ENCODE assay signal across 13 cellular contexts in the genomic region with DNA sequence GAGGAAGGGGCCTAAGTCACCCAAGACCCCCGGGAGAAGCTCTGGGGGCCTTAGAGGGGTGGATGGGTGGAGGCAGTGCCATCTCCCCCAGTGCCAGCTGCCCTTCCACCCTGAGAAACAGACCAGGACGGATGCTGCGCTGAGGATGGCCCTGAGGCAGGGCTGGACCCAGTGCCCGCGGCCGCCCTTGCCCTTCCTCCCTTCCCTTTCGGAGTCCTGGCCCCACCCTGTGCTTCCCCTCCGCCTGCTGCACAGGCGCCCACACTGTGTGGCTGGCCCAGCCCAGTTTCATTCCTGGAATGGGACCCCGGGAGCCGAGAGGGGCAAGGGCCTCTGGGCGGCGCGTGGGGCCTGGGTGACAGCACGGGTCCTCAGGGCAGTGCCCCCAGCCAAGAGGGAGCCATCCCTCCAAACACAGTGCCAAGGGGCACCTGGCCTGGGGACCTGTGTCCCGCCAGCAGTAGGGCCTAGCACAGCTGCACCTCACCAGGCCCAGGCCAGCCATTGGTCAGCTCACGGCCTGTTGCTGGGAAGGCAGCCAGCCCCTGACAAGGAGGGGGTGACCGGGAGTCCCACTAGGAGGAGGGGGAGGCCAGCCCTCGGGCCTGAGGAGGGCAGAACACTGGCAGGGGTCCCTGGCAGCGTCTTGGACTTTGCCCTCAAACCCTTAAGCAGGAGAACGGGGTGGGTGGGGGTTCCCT. TPM values are rescaled to one million over a fixed set of nuclear protein-coding genes. Genes with fewer than 3 reads are reported as not detected.
DNase-seq lines count a peak whose midpoint lies in the region; ATAC-seq and TF ChIP-seq lines count a peak whose summit lies in the region.
"Had no signal": no experiment of that assay in that cellular context is flagged by ENCODE, and none has a peak within 500 bp of the region (broad histone marks: within the 10 kb centered on the region; RNA-seq: fewer than 3 reads in every experiment).

No MANE protein-coding gene starts in this region.

- no peaks in the 10 kb centered on the region for H3K36me3 Mint-ChIP-seq in nephron (ENCODE audit: low read depth)
- H3K36me3 Mint-ChIP-seq: activated naive CD8-positive, alpha-beta T cell treated with anti-CD3 and anti-CD28 coated beads for 36 hours had no signal

- H3K27ac ChIP-seq in adrenal gland: peak overlapping the region; percentile 85 to 98 (median 94)
- H3K27ac ChIP-seq in heart left ventricle: peak overlapping the region; percentile 92 to 100 (median 98)
- H3K27ac ChIP-seq in thyroid gland: peak overlapping the region; percentile 98 to 99 (median 98)

- no peaks in the 10 kb centered on the region for H3K36me3 ChIP-seq in adrenal gland (replicated peaks in 1 of 2)
- H3K36me3 ChIP-seq in heart left ventricle: no peaks in the 10 kb centered on the region
- H3K36me3 ChIP-seq in thyroid gland: no peaks in the 10 kb centered on the region

- H3K27me3 ChIP-seq in adrenal gland: no peaks in the 10 kb centered on the region
- no peaks in the 10 kb centered on the region for H3K27me3 ChIP-seq in heart left ventricle
- no peaks in the 10 kb centered on the region for H3K27me3 ChIP-seq in thyroid gland

- DNase-seq in adrenal gland: peak in 5 of 7 donors; percentile 38 to 71 (median 50)
- peak; percentile 70 to 78 (median 72) for DNase-seq in heart left ventricle
- peak; percentile 63 to 72 for DNase-seq in thyroid gland
- DNase-seq in erythroblast (lab: John Stamatoyannopoulos, UW): no peak
- DNase-seq: activated CD4-positive, alpha-beta T cell treated with anti-CD3 and anti-CD28 coated beads for 4 hours; activated naive CD8-positive, alpha-beta T cell treated with anti-CD3 and anti-CD28 coated beads for 36 hours; Caco-2; NCI-H2227 treated with DMSO at 0.1 percent for 48 hours had no signal

- no peaks in the 10 kb centered on the region for H3K9me3 Mint-ChIP-seq in nephron
- H3K9me3 Mint-ChIP-seq: activated naive CD8-positive, alpha-beta T cell treated with anti-CD3 and anti-CD28 coated beads for 36 hours; stimulated activated naive CD8-positive, alpha-beta T cell treated with anti-CD3 and anti-CD28 coated beads, Interleukin-15, Interleukin-2, amounts not matched to agents 100 ng/mL and 50 ng/mL, for 24 hours had no signal

- peak overlapping the region in 2 of 3 experiments; percentile 91 to 96 for H3K27ac Mint-ChIP-seq in nephron
- H3K27ac Mint-ChIP-seq: activated naive CD8-positive, alpha-beta T cell treated with anti-CD3 and anti-CD28 coated beads for 36 hours; stimulated activated naive CD8-positive, alpha-beta T cell treated with anti-CD3 and anti-CD28 coated beads, Interleukin-15, Interleukin-2, amounts not matched to agents 100 ng/mL and 50 ng/mL, for 24 hours had no signal

- TF ChIP-seq POLR2A in adrenal gland (IDR thresholded peaks at IDR 0.05) (no peak), heart left ventricle (IDR thresholded peaks at IDR 0.05) (no peak), thyroid gland (IDR thresholded peaks at IDR 0.05) (no peak), erythroblast (IDR thresholded peaks at IDR 0.05; ENCODE audit: low read length) (no peak)

- TF ChIP-seq CTCF in adrenal gland (IDR thresholded peaks at IDR 0.05) (no peak), heart left ventricle (IDR thresholded peaks at IDR 0.05) (no peak), nephron (IDR thresholded peaks at IDR 0.05; ENCODE audit: unreplicated experiment in 3 of 3) (no peak), thyroid gland (IDR thresholded peaks at IDR 0.05) (no peak)

- peaks cover 30% of the 10 kb centered on the region for H3K4me1 Mint-ChIP-seq in nephron
- H3K4me1 Mint-ChIP-seq: activated naive CD8-positive, alpha-beta T cell treated with anti-CD3 and anti-CD28 coated beads for 36 hours had no signal

- H3K9me3 ChIP-seq in adrenal gland (replicated peaks in 1 of 3): no peaks in the 10 kb centered on the region
- H3K9me3 ChIP-seq in heart left ventricle: no peaks in the 10 kb centered on the region
- H3K9me3 ChIP-seq in thyroid gland: no peaks in the 10 kb centered on the region
- H3K9me3 ChIP-seq: Caco-2 had no signal

- peaks cover 32 to 34% of the 10 kb centered on the region in 2 donors for H3K4me1 ChIP-seq in adrenal gland (replicated peaks in 1 of 2)
- peaks cover 16 to 45% (median 37%) of the 10 kb centered on the region in 12 donors for H3K4me1 ChIP-seq in heart left ventricle
- peaks cover 32 to 42% of the 10 kb centered on the region in 2 donors for H3K4me1 ChIP-seq in thyroid gland
- H3K4me1 ChIP-seq: Caco-2 had no signal

- H3K4me3 ChIP-seq in adrenal gland (no peak overlapping the region), heart left ventricle (peak overlapping the region in 4 of 12 donors; percentile 16 to 56 (median 52)), thyroid gland (replicated peaks in 1 of 3) (no peak overlapping the region)

- no peaks in the 10 kb centered on the region for H3K27me3 Mint-ChIP-seq in nephron (ENCODE audit: low read depth)
- H3K27me3 Mint-ChIP-seq: activated naive CD8-positive, alpha-beta T cell treated with anti-CD3 and anti-CD28 coated beads for 36 hours; stimulated activated naive CD8-positive, alpha-beta T cell treated with anti-CD3 and anti-CD28 coated beads, Interleukin-15, Interleukin-2, amounts not matched to agents 100 ng/mL and 50 ng/mL, for 24 hours had no signal

- H3K4me3 Mint-ChIP-seq in nephron: no peak overlapping the region
- H3K4me3 Mint-ChIP-seq: activated naive CD8-positive, alpha-beta T cell treated with anti-CD3 and anti-CD28 coated beads for 36 hours; stimulated activated naive CD8-positive, alpha-beta T cell treated with anti-CD3 and anti-CD28 coated beads, Interleukin-15, Interleukin-2, amounts not matched to agents 100 ng/mL and 50 ng/mL, for 24 hours had no signal

- ATAC-seq in heart left ventricle (peak in 3 of 4 donors; percentile 27 to 36 (median 29)), HG02870 (IDR thresholded peaks at IDR 0.05; ENCODE audit: unreplicated experiment) (no peak), HG03571 (IDR thresholded peaks at IDR 0.05; ENCODE audit: unreplicated experiment) (no peak), HG02610 (IDR thresholded peaks at IDR 0.05; ENCODE audit: unreplicated experiment) (no peak)

- intact Hi-C loops in adrenal gland (cut with DNase I) (loop anchor here in 1 of 2 donors (5.0 kb wide), 1 partner anchor 103 kb away; no protein-coding TSS in a partner anchor), heart left ventricle (cut with DNase I) (loop anchor here in 1 of 10 donors (5.0 kb wide), 1 partner anchor 98 kb away; no protein-coding TSS in a partner anchor), thyroid gland (cut with DNase I) (loop anchor here (5.0 kb wide), 1 partner anchor 103 kb away; no protein-coding TSS in a partner anchor)

- 20 to 60% (median 53%) methylated on average over 1 to 21 of the region's 21 CpGs for WGBS in adrenal gland, 4 donors
- 38 to 40% (median 40%) methylated on average over 12 to 21 of the region's 21 CpGs for WGBS in heart left ventricle, 4 donors
- 31 to 53% methylated on average over 10 to 21 of the region's 21 CpGs for WGBS in thyroid gland, 2 donors

RNA-seq across cellular contexts. Expression of a gene that starts 13.4 kb away (rescaled TPM):
- total RNA-seq in adrenal gland (10 to 100 TPM; 30.6 to 53.6 (median 43.7) TPM), heart left ventricle (10 to 100 TPM; 28.8 to 52.7 (median 41.3) TPM), thyroid gland (10 to 100 TPM; 31.4 to 59.6 (median 39.9) TPM)
- polyA plus RNA-seq in adrenal gland (10 to 100 TPM in 2 of 3 donors, 1 to 10 TPM in 1; 9.4 to 21.2 (median 10.8) TPM), heart left ventricle (10 to 100 TPM; 16.9 to 28.7 TPM)

RNA-seq across cellular contexts. Expression of a gene that starts 20.1 kb away (rescaled TPM):
- 100 to 1,000 TPM in 1 of 8 donors, 10 to 100 TPM in 7; 26.4 to 106 (median 62.0) TPM for total RNA-seq in adrenal gland
- polyA plus RNA-seq in adrenal gland: 100 to 1,000 TPM in 2 of 3 donors, 1 to 10 TPM in 1; 2.7 to 185 (median 160) TPM
- total RNA-seq in heart left ventricle: 10 to 100 TPM; 20.9 to 50.8 (median 34.8) TPM
- 10 to 100 TPM; 57.3 to 61.3 TPM for polyA plus RNA-seq in heart left ventricle
- 10 to 100 TPM; 42.2 to 82.2 (median 50.2) TPM for total RNA-seq in thyroid gland

Comparison
In these comparisons a context has a peak if more than half of its experiments do, and no peak if none do; other contexts are left out.
1. DNase-seq: peak in adrenal gland (5 of 7), heart left ventricle (5 of 5) and thyroid gland (2 of 2); none in erythroblast (0 of 2).
2. ATAC-seq: peak in heart left ventricle (3 of 4); none in HG02870 (single experiment), HG03571 (single experiment) and HG02610 (single experiment).
3. Peak in every context shown above with its lines, with median percentiles within 50 percentile points of each other: H3K27ac ChIP-seq.